ENCODE assay signal across 8 cellular contexts in genomic region chr20:40990542-40991120, GRCh38. TPM values are rescaled to one million over a fixed set of nuclear protein-coding genes. Genes with fewer than 3 reads are reported as not detected.
A peak's percentile ranks its signal among the peaks of the same experiment; 100 is the strongest.
DNase-seq lines count a peak whose midpoint lies in the region; ATAC-seq and TF ChIP-seq lines count a peak whose summit lies in the region.

No MANE protein-coding gene starts in this region.

- H3K4me3 ChIP-seq in lung = no peak overlapping the region

- peaks cover 0 to 11% of the 10 kb centered on the region in 2 donors for H3K4me1 ChIP-seq in lung (ENCODE audit: control insufficient read depth in 2 of 2, insufficient read depth in 2 of 2, low read length in 2 of 2)

- peak; percentile 59 for ATAC-seq in GM19351 (IDR thresholded peaks at IDR 0.05; ENCODE audit: unreplicated experiment)
- ATAC-seq in HG03521 (IDR thresholded peaks at IDR 0.05; ENCODE audit: unreplicated experiment) = peak; percentile 40
- ATAC-seq in lung (ENCODE audit: insufficient read depth, low FRiP score) = peak; percentile 89

- no peaks in the 10 kb centered on the region for H3K9me3 ChIP-seq in lung (ENCODE audit: control insufficient read depth in 2 of 2, insufficient read depth in 1 of 2, low read length in 1 of 2)

- 27 to 29% methylated on average over 10 of the region's 10 CpGs for WGBS in lung, 2 donors

- no peak overlapping the region for H3K27ac ChIP-seq in C4-2B
- peak overlapping the region in 1 of 2 donors; percentile 57 for H3K27ac ChIP-seq in lung (ENCODE audit: low read depth in 1 of 2, low read length in 1 of 2)

- peak; percentile 91 for TF ChIP-seq CTCF in C4-2B (conservative IDR thresholded peaks at IDR 0.05)
- TF ChIP-seq CTCF in lung (IDR thresholded peaks at IDR 0.05; ENCODE audit: control extremely low read depth, extremely low read depth) = peak; percentile 82

- no peaks in the 10 kb centered on the region for H3K36me3 ChIP-seq in lung (ENCODE audit: control insufficient read depth in 2 of 2, insufficient read depth in 2 of 2, low read length in 2 of 2)

- DNase-seq in NCI-H774 (lab: John Stamatoyannopoulos, UW) = peak; percentile 70
- DNase-seq in activated CD4-positive, alpha-beta T cell treated with anti-CD3 and anti-CD28 coated beads, Interleukin-2, amount 50 U/mL, for 1 hour = peak; percentile 65
- DNase-seq in dermis blood vessel endothelial cell = peak; percentile 94
- DNase-seq in lung (ENCODE audit: low spot score) = peak; percentile 82
- peak; percentile 39 for DNase-seq in stimulated activated CD8-positive, alpha-beta memory T cell treated with anti-CD3 and anti-CD28 coated beads, Interleukin-12 subunit alpha, Interleukin-12 subunit beta, amount 100 ng/mL, for 1 hour (ENCODE audit: low read depth)

- H3K27me3 ChIP-seq in lung (ENCODE audit: control insufficient read depth, insufficient read depth) = no peaks in the 10 kb centered on the region

RNA-seq across cellular contexts. Expression of gene TOP1, which starts 38.0 kb away (rescaled TPM):
- total RNA-seq in dermis blood vessel endothelial cell (21.3 and 49.0 TPM in 2 replicates), lung (10 to 100 TPM; 52.7 to 62.7 TPM)
- 10 to 100 TPM; 39.7 to 50.6 TPM for polyA plus RNA-seq in lung

Comparison
In these comparisons a context has a peak if more than half of its experiments do, and no peak if none do; other contexts are left out.
1. DNase-seq: peak in every context shown above with its lines; median percentile 94 in dermis blood vessel endothelial cell; 82 in lung; 70 in NCI-H774; 65 in activated CD4-positive, alpha-beta T cell treated with anti-CD3 and anti-CD28 coated beads, Interleukin-2, amount 50 U/mL, for 1 hour; 39 in stimulated activated CD8-positive, alpha-beta memory T cell treated with anti-CD3 and anti-CD28 coated beads, Interleukin-12 subunit alpha, Interleukin-12 subunit beta, amount 100 ng/mL, for 1 hour.